In genomic region chr13:73059460-73060250, GRCh38 we compare ENCODE assay signal across 8 cellular contexts. TPM values are rescaled to one million over a fixed set of nuclear protein-coding genes. Genes with fewer than 3 reads are reported as not detected.
A peak's percentile ranks its signal among the peaks of the same experiment; 100 is the strongest.
DNase-seq lines count a peak whose midpoint lies in the region; ATAC-seq and TF ChIP-seq lines count a peak whose summit lies in the region.

No MANE protein-coding gene starts in this region.

- TF ChIP-seq EP300 in stomach (IDR thresholded peaks at IDR 0.05): no peak

- TF ChIP-seq CTCF in stomach (IDR thresholded peaks at IDR 0.05): peak in 1 of 7 experiments; percentile 34

- H3K27ac ChIP-seq in mucosa of rectum (ENCODE audit: low read depth in 2 of 2, low read length in 2 of 2) (peak overlapping the region; percentile 85 to 89), stomach (peak overlapping the region; percentile 87 to 95 (median 91))

- WGBS in stomach, 5 donors: 0 to 1% (median 1%) methylated on average over 27 to 68 of the region's 68 CpGs

- DNase-seq in DMS 273 (lab: John Stamatoyannopoulos, UW; ENCODE audit: unreplicated experiment) (peak; percentile 73), DMS 273 treated with DMSO at 0.1 percent for 48 hours (lab: John Stamatoyannopoulos, UW) (no peak), H4 (ENCODE audit: low spot score) (peak; percentile 24), Kasumi-1 (lab: John Stamatoyannopoulos, UW) (peak; percentile 13 to 15), stomach (peak; percentile 75)
- DNase-seq in activated CD4-positive, alpha-beta T cell treated with anti-CD3 and anti-CD28 coated beads for 1 hour: peak; percentile 31
- peak; percentile 12 to 18 (median 13) for DNase-seq in effector memory CD8-positive, alpha-beta T cell

- peak overlapping the region in 1 of 2 donors; percentile 31 for H3K27ac Mint-ChIP-seq in effector memory CD8-positive, alpha-beta T cell

- H3K27me3 Mint-ChIP-seq in effector memory CD8-positive, alpha-beta T cell: peaks cover 32 to 48% of the 10 kb centered on the region in 2 donors

- H3K4me1 ChIP-seq in mucosa of rectum (ENCODE audit: control insufficient read depth in 2 of 2, insufficient read depth in 2 of 2, low read length in 2 of 2) (peaks cover 3 to 7% of the 10 kb centered on the region in 2 donors), stomach (peaks cover 8 to 33% (median 21%) of the 10 kb centered on the region in 4 donors)

- peaks cover 20 to 32% of the 10 kb centered on the region in 2 donors for H3K36me3 ChIP-seq in mucosa of rectum (ENCODE audit: control insufficient read depth in 2 of 2, insufficient read depth in 2 of 2, low read length in 2 of 2)
- peaks cover 0 to 11% (median 9%) of the 10 kb centered on the region in 4 donors for H3K36me3 ChIP-seq in stomach

- peak overlapping the region; percentile 86 to 93 for H3K9ac ChIP-seq in mucosa of rectum (ENCODE audit: low read depth in 1 of 2, low read length in 2 of 2)

- H3K9me3 ChIP-seq in mucosa of rectum (ENCODE audit: control insufficient read depth in 2 of 2, low read length in 2 of 2): no peaks in the 10 kb centered on the region
- H3K9me3 ChIP-seq in stomach: no peaks in the 10 kb centered on the region

- TF ChIP-seq POLR2A in stomach (IDR thresholded peaks at IDR 0.05): no peak

- no peaks in the 10 kb centered on the region for H3K27me3 ChIP-seq in mucosa of rectum (ENCODE audit: control insufficient read depth in 2 of 2, insufficient read depth in 2 of 2, low read length in 2 of 2)
- H3K27me3 ChIP-seq in stomach: peaks cover 0 to 9% (median 0%) of the 10 kb centered on the region in 3 donors

- intact Hi-C loops in stomach (cut with DNase I; ENCODE audit: low total_unique reads): no loop called here

- peak overlapping the region; percentile 74 to 90 for H3K4me3 ChIP-seq in mucosa of rectum (ENCODE audit: low read length in 2 of 2)
- H3K4me3 ChIP-seq in stomach: peak overlapping the region; percentile 69 to 90 (median 82)

- H3K9me3 Mint-ChIP-seq in effector memory CD8-positive, alpha-beta T cell: no peaks in the 10 kb centered on the region

- peak overlapping the region; percentile 62 to 70 for H3K4me3 Mint-ChIP-seq in effector memory CD8-positive, alpha-beta T cell

- peaks cover 5 to 13% of the 10 kb centered on the region in 2 donors for H3K4me1 Mint-ChIP-seq in effector memory CD8-positive, alpha-beta T cell (ENCODE audit: low read depth in 2 of 2)

- peak; percentile 23 for ATAC-seq in effector memory CD8-positive, alpha-beta T cell (replicated peaks)

- H3K36me3 Mint-ChIP-seq in effector memory CD8-positive, alpha-beta T cell (ENCODE audit: insufficient read depth): peaks cover 7% of the 10 kb centered on the region

RNA-seq across cellular contexts. Expression of gene KLF5, which starts 0.8 kb away (rescaled TPM):
- total RNA-seq in H4 (2014; rRNA removed; shearing (Covaris generic)): 7.2 and 8.5 TPM in 2 replicates
- total RNA-seq in stomach: 100 to 1,000 TPM in 1 of 5 donors, 10 to 100 TPM in 4; 35.7 to 585 (median 73.9) TPM
- 100 to 1,000 TPM in 1 of 3 donors, 10 to 100 TPM in 2; 23.7 to 104 (median 82.3) TPM for polyA plus RNA-seq in stomach
